ENCODE assay signal across 17 cellular contexts in the genomic region with DNA sequence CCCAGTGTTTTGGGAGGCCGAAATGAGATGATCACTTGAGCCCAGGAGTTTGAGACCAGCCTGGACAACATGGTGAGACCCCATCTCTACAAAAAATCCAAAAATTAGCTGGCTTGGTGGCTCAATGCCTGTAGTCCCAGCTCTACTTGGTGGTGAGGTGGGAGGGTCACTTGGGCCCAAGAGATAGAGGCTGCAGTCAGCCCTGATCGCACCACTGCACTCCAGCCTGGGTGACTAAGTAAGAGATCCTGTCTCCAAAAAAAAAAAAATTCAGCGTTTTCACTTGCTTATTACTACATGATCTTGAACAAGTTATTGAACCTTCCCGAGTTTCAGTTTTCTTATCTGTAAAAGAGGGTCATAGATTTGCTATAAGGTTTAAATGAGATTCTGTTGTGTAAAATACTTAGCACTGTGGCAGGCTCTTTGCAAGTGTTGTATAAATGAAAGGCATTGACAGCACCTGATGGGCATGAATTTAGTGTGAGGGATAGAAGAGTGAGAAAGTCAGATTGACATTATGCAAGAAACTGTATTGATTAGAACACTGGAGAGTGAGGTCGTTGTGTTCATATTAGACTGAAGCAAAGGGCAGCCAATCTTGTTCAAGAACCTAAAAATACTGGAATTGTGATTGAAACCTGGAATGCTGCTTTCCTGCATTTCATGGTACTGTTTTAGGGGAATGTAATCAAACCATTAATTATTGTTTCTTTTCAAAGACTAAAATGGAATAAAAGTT.
"Had no signal": no experiment of that assay in that cellular context is flagged by ENCODE, and none has a peak within 500 bp of the region (broad histone marks: within the 10 kb centered on the region; RNA-seq: fewer than 3 reads in every experiment).

No MANE protein-coding gene starts in this region.

- H3K4me3 Mint-ChIP-seq: immature natural killer cell; naive thymus-derived CD8-positive, alpha-beta T cell; type B pancreatic cell had no signal

- H3K27me3 ChIP-seq: esophagus muscularis mucosa, gastroesophageal sphincter, suprapubic skin, thyroid gland had no signal

- ATAC-seq: gastroesophageal sphincter; left colon; mucosa of descending colon; naive thymus-derived CD8-positive, alpha-beta T cell; right cardiac atrium had no signal

- DNase-seq: effector CD8-positive, alpha-beta T cell; immature natural killer cell; left colon; mammary epithelial cell; mucosa of descending colon; naive thymus-derived CD8-positive, alpha-beta T cell; posterior cingulate gyrus; right cardiac atrium; stimulated activated CD4-positive, alpha-beta T cell treated with anti-CD3 and anti-CD28 coated beads, Interleukin-2, amount 100 ng/mL, for 48 hours; stimulated activated naive CD4-positive, alpha-beta T cell treated with Interleukin-2 at 50 U/mL for 16 hours; thyroid gland had no signal

- H3K4me2 ChIP-seq: smooth muscle cell had no signal

- H3K9me3 Mint-ChIP-seq: immature natural killer cell; naive thymus-derived CD8-positive, alpha-beta T cell; type B pancreatic cell had no signal

- H3K27ac Mint-ChIP-seq: type B pancreatic cell had no signal

- H3K36me3 Mint-ChIP-seq: type B pancreatic cell had no signal

- H3K9me3 ChIP-seq: esophagus muscularis mucosa, gastroesophageal sphincter, mucosa of descending colon, suprapubic skin, thyroid gland had no signal

- H3K27me3 Mint-ChIP-seq: naive thymus-derived CD8-positive, alpha-beta T cell; type B pancreatic cell had no signal

- H3K4me1 ChIP-seq: esophagus muscularis mucosa, gastroesophageal sphincter, suprapubic skin, thyroid gland had no signal

- H3K36me3 ChIP-seq: esophagus muscularis mucosa, suprapubic skin, thyroid gland had no signal

- H3K27ac ChIP-seq: coronary artery, esophagus muscularis mucosa, gastroesophageal sphincter, suprapubic skin, thyroid gland had no signal

- H3K4me3 ChIP-seq: coronary artery, esophagus muscularis mucosa, gastroesophageal sphincter, mucosa of descending colon, smooth muscle cell, suprapubic skin, thyroid gland had no signal
